In the genomic region with DNA sequence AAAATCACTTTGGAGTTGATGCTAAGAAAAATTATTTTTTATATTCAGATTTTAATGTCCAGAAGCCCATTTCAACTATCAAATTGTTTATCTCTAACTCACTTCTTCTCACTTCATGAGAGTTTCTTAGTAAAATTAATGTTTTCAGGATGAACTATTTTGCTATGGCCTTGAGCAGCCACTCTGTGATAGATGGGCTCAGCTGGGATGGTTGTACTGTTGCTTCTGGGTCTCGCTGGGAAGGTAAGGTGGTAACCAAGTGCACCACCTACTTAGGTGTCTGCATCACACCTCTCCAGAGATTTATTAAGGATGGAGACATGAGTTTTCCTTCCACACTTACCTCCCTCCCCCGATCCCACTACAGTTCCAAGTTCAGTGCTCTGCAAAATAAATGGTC, we compare ENCODE assay signal across 40 cellular contexts.
"Had no signal": no experiment of that assay in that cellular context is flagged by ENCODE, and none has a peak within 500 bp of the region (broad histone marks: within the 10 kb centered on the region; RNA-seq: fewer than 3 reads in every experiment).

No MANE protein-coding gene starts in this region.

- FAIRE-seq: astrocyte, bronchial epithelial cell had no signal

- ATAC-seq: activated naive CD4-positive, alpha-beta T cell treated with anti-CD3 and anti-CD28 coated beads, Interleukin-2, amount 50 U/mL, for 72 hours; activated naive CD8-positive, alpha-beta T cell treated with anti-CD3 and anti-CD28 coated beads, Interleukin-2, amount 50 U/mL, for 24 hours; activated T-cell treated with anti-CD3 and anti-CD28 coated beads, Interleukin-2, amount 50 U/mL, for 4 hours; activated T-cell treated with anti-CD3 and anti-CD28 coated beads, Interleukin-2, amount 50 U/mL, for 72 hours; activated T-helper 17 cell treated with anti-CD3 and anti-CD28 coated beads, Interleukin-2, amount 50 U/mL, for 72 hours; body of pancreas had no signal

- H3K4me3 ChIP-seq: adrenal gland, ascending aorta, body of pancreas, breast epithelium, cardiac muscle cell had no signal

- DNase-seq: activated effector memory CD4-positive, alpha-beta T cell treated with anti-CD3 and anti-CD28 coated beads, Interleukin-2, amount 50 U/mL, for 16 hours; activated effector memory CD4-positive, alpha-beta T cell treated with Interleukin-2 at 50 U/mL for 16 hours; activated gamma-delta T cell; activated gamma-delta T cell treated with Interleukin-2 at 50 U/mL for 16 hours; activated naive CD4-positive, alpha-beta T cell; activated naive CD4-positive, alpha-beta T cell treated with anti-CD3 and anti-CD28 coated beads for 36 hours; activated naive CD4-positive, alpha-beta T cell treated with anti-CD3 and anti-CD28 coated beads, Interleukin-2, amount 10 ng/mL, durations not matched to agents 7 days and 5 days; activated naive CD4-positive, alpha-beta T cell treated with anti-CD3 and anti-CD28 coated beads, Interleukin-2, amount 50 U/mL, for 16 hours; activated naive CD4-positive, alpha-beta T cell treated with Interleukin-2 at 50 U/mL for 16 hours; activated naive CD8-positive, alpha-beta T cell treated with anti-CD3 and anti-CD28 coated beads for 36 hours; activated naive CD8-positive, alpha-beta T cell treated with anti-CD3 and anti-CD28 coated beads, Interleukin-2, amount 10 ng/mL, durations not matched to agents 7 days and 5 days; activated naive CD8-positive, alpha-beta T cell treated with anti-CD3 and anti-CD28 coated beads, Interleukin-2, amount 50 U/mL, for 24 hours; activated T-cell treated with anti-CD3 and anti-CD28 coated beads, Interleukin-2, amount 50 U/mL, for 1 hour; activated T-cell treated with anti-CD3 and anti-CD28 coated beads, Interleukin-2, amount 50 U/mL, for 24 hours; activated T-cell treated with anti-CD3 and anti-CD28 coated beads, Interleukin-2, amount 50 U/mL, for 4 hours; activated T-cell treated with anti-CD3 and anti-CD28 coated beads, Interleukin-2, amount 50 U/mL, for 48 hours; activated T-cell treated with anti-CD3 and anti-CD28 coated beads, Interleukin-2, amount 50 U/mL, for 72 hours; adrenal gland; amniotic stem cell; amygdala; anterior cingulate cortex; aorta; body of pancreas; brain microvascular endothelial cell; caudate nucleus; central memory CD4-positive, alpha-beta T cell; cerebellar nuclear complex had no signal

- H3K27me3 Mint-ChIP-seq: brain had no signal

- H3K36me3 ChIP-seq: adrenal gland, ascending aorta, brain microvascular endothelial cell, breast epithelium, cardiac muscle cell had no signal

- H3K27me3 ChIP-seq: adrenal gland, ascending aorta, body of pancreas had no signal

- H3K4me3 Mint-ChIP-seq: activated naive CD4-positive, alpha-beta T cell treated with anti-CD3 and anti-CD28 coated beads for 36 hours; activated naive CD4-positive, alpha-beta T cell treated with anti-CD3 and anti-CD28 coated beads, Interleukin-2, amount 10 ng/mL, durations not matched to agents 7 days and 5 days; activated naive CD4-positive, alpha-beta T cell treated with anti-CD3 and anti-CD28 coated beads, Interleukin-2, amount 50 U/mL, for 24 hours; activated naive CD8-positive, alpha-beta T cell; activated naive CD8-positive, alpha-beta T cell treated with anti-CD3 and anti-CD28 coated beads for 36 hours; activated naive CD8-positive, alpha-beta T cell treated with anti-CD3 and anti-CD28 coated beads, Interleukin-2, amount 10 ng/mL, durations not matched to agents 7 days and 5 days; activated naive CD8-positive, alpha-beta T cell treated with anti-CD3 and anti-CD28 coated beads, Interleukin-2, amount 50 U/mL, for 24 hours; activated T-cell treated with anti-CD3 and anti-CD28 coated beads, Interleukin-2, amount 50 U/mL, for 24 hours; activated T-cell treated with anti-CD3 and anti-CD28 coated beads, Interleukin-2, amount 50 U/mL, for 4 hours; activated T-cell treated with anti-CD3 and anti-CD28 coated beads, Interleukin-2, amount 50 U/mL, for 72 hours; activated T-helper 1 cell treated with anti-CD3 and anti-CD28 coated beads, Interleukin-12 subunit alpha, Interleukin-12 subunit beta, Interleukin-2, Interleukin-4 antibody, amounts not matched to agents 30 ng/mL and 10 ng/mL and 1 ng/mL, durations not matched to agents 14 hours and 24 hours and 36 hours; activated T-helper 17 cell treated with anti-CD3 and anti-CD28 coated beads, Interleukin-2, amount 50 U/mL, for 72 hours; brain; central memory CD8-positive, alpha-beta T cell had no signal

- H3K9me3 ChIP-seq: adrenal gland, ascending aorta had no signal

- H3K27ac ChIP-seq: adrenal gland, ascending aorta, body of pancreas, brain microvascular endothelial cell, breast epithelium, cardiac muscle cell had no signal

- H3K27ac Mint-ChIP-seq: activated naive CD4-positive, alpha-beta T cell treated with anti-CD3 and anti-CD28 coated beads for 36 hours; activated naive CD4-positive, alpha-beta T cell treated with anti-CD3 and anti-CD28 coated beads, Interleukin-2, amount 10 ng/mL, durations not matched to agents 7 days and 5 days; activated naive CD4-positive, alpha-beta T cell treated with anti-CD3 and anti-CD28 coated beads, Interleukin-2, amount 50 U/mL, for 24 hours; activated naive CD4-positive, alpha-beta T cell treated with anti-CD3 and anti-CD28 coated beads, Interleukin-2, amount 50 U/mL, for 72 hours; activated naive CD8-positive, alpha-beta T cell; activated naive CD8-positive, alpha-beta T cell treated with anti-CD3 and anti-CD28 coated beads for 36 hours; activated naive CD8-positive, alpha-beta T cell treated with anti-CD3 and anti-CD28 coated beads, Interleukin-2, amount 10 ng/mL, durations not matched to agents 7 days and 5 days; activated naive CD8-positive, alpha-beta T cell treated with anti-CD3 and anti-CD28 coated beads, Interleukin-2, amount 50 U/mL, for 24 hours; activated T-cell treated with anti-CD3 and anti-CD28 coated beads, Interleukin-2, amount 50 U/mL, for 24 hours; activated T-cell treated with anti-CD3 and anti-CD28 coated beads, Interleukin-2, amount 50 U/mL, for 72 hours; activated T-helper 1 cell treated with anti-CD3 and anti-CD28 coated beads, Interleukin-12 subunit alpha, Interleukin-12 subunit beta, Interleukin-2, Interleukin-4 antibody, amounts not matched to agents 30 ng/mL and 10 ng/mL and 1 ng/mL, durations not matched to agents 14 hours and 24 hours and 36 hours; activated T-helper 17 cell treated with anti-CD3 and anti-CD28 coated beads, Interleukin-2, amount 50 U/mL, for 72 hours; activated T-helper 2 cell treated with anti-CD3 and anti-CD28 coated beads, Interferon-gamma antibody, Interleukin-2, Interleukin-4, amounts not matched to agents 10 μg/mL and 5 μg/mL and 100 μg/mL, durations not matched to agents 14 hours and 24 hours and 36 hours; brain had no signal

- H3K36me3 Mint-ChIP-seq: activated naive CD4-positive, alpha-beta T cell treated with anti-CD3 and anti-CD28 coated beads, Interleukin-2, amount 10 ng/mL, durations not matched to agents 7 days and 5 days; activated naive CD8-positive, alpha-beta T cell treated with anti-CD3 and anti-CD28 coated beads, Interleukin-2, amount 10 ng/mL, durations not matched to agents 7 days and 5 days had no signal

- H3K4me1 ChIP-seq: adrenal gland, ascending aorta, body of pancreas, breast epithelium had no signal

- H3K4me1 Mint-ChIP-seq: activated naive CD4-positive, alpha-beta T cell treated with anti-CD3 and anti-CD28 coated beads, Interleukin-2, amount 10 ng/mL, durations not matched to agents 7 days and 5 days; activated naive CD4-positive, alpha-beta T cell treated with anti-CD3 and anti-CD28 coated beads, Interleukin-2, amount 50 U/mL, for 24 hours; activated naive CD8-positive, alpha-beta T cell treated with anti-CD3 and anti-CD28 coated beads for 36 hours; activated naive CD8-positive, alpha-beta T cell treated with anti-CD3 and anti-CD28 coated beads, Interleukin-2, amount 10 ng/mL, durations not matched to agents 7 days and 5 days; activated naive CD8-positive, alpha-beta T cell treated with anti-CD3 and anti-CD28 coated beads, Interleukin-2, amount 50 U/mL, for 24 hours; activated T-helper 17 cell treated with anti-CD3 and anti-CD28 coated beads, Interleukin-2, amount 50 U/mL, for 72 hours; central memory CD8-positive, alpha-beta T cell had no signal
